Comparison of ENCODE assay signal across 21 cellular contexts in genomic region chr1:99680258-99680657, GRCh38. TPM values are rescaled to one million over a fixed set of nuclear protein-coding genes. Genes with fewer than 3 reads are reported as not detected.
DNase-seq lines count a peak whose midpoint lies in the region; ATAC-seq and TF ChIP-seq lines count a peak whose summit lies in the region.
"Had no signal": no experiment of that assay in that cellular context is flagged by ENCODE, and none has a peak within 500 bp of the region (broad histone marks: within the 10 kb centered on the region; RNA-seq: fewer than 3 reads in every experiment).

No MANE protein-coding gene starts in this region.

- ATAC-seq in heart left ventricle (no peak), Right ventricle myocardium superior (ENCODE audit: poor library complexity) (no peak), HG02642 (IDR thresholded peaks at IDR 0.05; ENCODE audit: poor library complexity, unreplicated experiment) (no peak), GM19023 (IDR thresholded peaks at IDR 0.05; ENCODE audit: unreplicated experiment) (no peak)
- ATAC-seq: activated CD8-positive, alpha-beta memory T cell treated with anti-CD3 and anti-CD28 coated beads, Interleukin-2, amount 10 ng/mL, durations not matched to agents 7 days and 5 days; CD8-positive, alpha-beta T cell; stimulated activated effector memory CD8-positive, alpha-beta T cell treated with anti-CD3 and anti-CD28 coated beads, Interleukin-12 subunit alpha, Interleukin-12 subunit beta, amount 100 ng/mL, for 72 hours had no signal

- 71 to 83% (median 79%) methylated on average over 1 of the region's 1 CpG for WGBS in heart left ventricle, 4 donors

- H3K9ac ChIP-seq in skeletal muscle satellite cell (ENCODE audit: low read depth, low read length): no peak overlapping the region

- no peak for TF ChIP-seq POLR2A in heart left ventricle (IDR thresholded peaks at IDR 0.05)

- H3K27me3 ChIP-seq in heart left ventricle (no peaks in the 10 kb centered on the region), skeletal muscle satellite cell (ENCODE audit: control insufficient read depth, insufficient read depth, low read length) (no peaks in the 10 kb centered on the region), WERI-Rb-1 (ENCODE audit: insufficient read depth, low read depth, severe bottlenecking) (no peaks in the 10 kb centered on the region)

- TF ChIP-seq CTCF in heart left ventricle (IDR thresholded peaks at IDR 0.05) (no peak), fibroblast of pulmonary artery (IDR thresholded peaks at IDR 0.05; ENCODE audit: low read length, missing control alignments) (no peak), WERI-Rb-1 (IDR thresholded peaks at IDR 0.05; ENCODE audit: low read depth, low read length) (no peak)

- H3K9me3 ChIP-seq in heart left ventricle (no peaks in the 10 kb centered on the region), skeletal muscle satellite cell (replicated peaks; ENCODE audit: low read length) (no peaks in the 10 kb centered on the region), WERI-Rb-1 (ENCODE audit: severe bottlenecking) (no peaks in the 10 kb centered on the region)
- H3K9me3 ChIP-seq: HAP-1 had no signal

- H3K4me1 ChIP-seq in heart left ventricle: peaks cover 9 to 85% (median 46%) of the 10 kb centered on the region in 12 donors
- peaks cover 34% of the 10 kb centered on the region for H3K4me1 ChIP-seq in skeletal muscle satellite cell (ENCODE audit: control insufficient read depth, insufficient read depth, low read length)
- H3K4me1 ChIP-seq: HAP-1 had no signal

- DNase-seq in heart left ventricle (no peak), Right ventricle myocardium superior (no peak), T1000 (lab: John Stamatoyannopoulos, UW) (peak; percentile 22), fibroblast of pulmonary artery (ENCODE audit: low read depth) (peak; percentile 67), WERI-Rb-1 (no peak)
- DNase-seq: activated CD4-positive, CD25-positive, alpha-beta regulatory T cell; activated CD8-positive, alpha-beta memory T cell treated with anti-CD3 and anti-CD28 coated beads, Interleukin-2, amount 10 ng/mL, durations not matched to agents 7 days and 5 days; activated gamma-delta T cell treated with Interleukin-2 at 50 U/mL for 16 hours; CD8-positive, alpha-beta T cell; DND-41; effector memory CD4-positive, alpha-beta T cell; MM.1S; NCI-H1930; small intestine; SW 1271; trophoblast cell had no signal

- H3K4me3 ChIP-seq in heart left ventricle (no peak overlapping the region), fibroblast of pulmonary artery (replicated peaks; ENCODE audit: low read depth, low read length) (no peak overlapping the region), skeletal muscle satellite cell (ENCODE audit: low read length) (no peak overlapping the region), WERI-Rb-1 (ENCODE audit: low read depth, low read length) (no peak overlapping the region)
- H3K4me3 ChIP-seq: HAP-1 had no signal

- peaks cover 0 to 85% (median 26%) of the 10 kb centered on the region in 9 donors for H3K36me3 ChIP-seq in heart left ventricle
- H3K36me3 ChIP-seq in skeletal muscle satellite cell (ENCODE audit: insufficient read depth, low read length): no peaks in the 10 kb centered on the region
- H3K36me3 ChIP-seq in WERI-Rb-1: no peaks in the 10 kb centered on the region; the same call in 1 of the 2 replicates
- H3K36me3 ChIP-seq: HAP-1 had no signal

- intact Hi-C loops in heart left ventricle (cut with DNase I) (loop anchor here in 3 of 10 donors (5.0 to 10.0 kb wide), 3 partner anchors 33 to 135 kb away; partner anchors contain the start of gene PALMD (in 1 of the 3)), Right ventricle myocardium superior (cut with DNase I) (no loop called here)

- peak overlapping the region in 8 of 12 donors; percentile 5 to 87 (median 52) for H3K27ac ChIP-seq in heart left ventricle
- H3K27ac ChIP-seq in WERI-Rb-1: no peak overlapping the region

- H3K4me2 ChIP-seq in skeletal muscle satellite cell (ENCODE audit: low read length): peak overlapping the region; percentile 8

RNA-seq across cellular contexts. Expression of gene PALMD, which starts 34.3 kb away (rescaled TPM):
- 100 to 1,000 TPM in 7 of 9 donors, 10 to 100 TPM in 2; 74.0 to 236 (median 120) TPM for total RNA-seq in heart left ventricle
- 100 to 1,000 TPM in 1 of 2 donors, 10 to 100 TPM in 1; 95.2 to 134 TPM for polyA plus RNA-seq in heart left ventricle
- total RNA-seq in Right ventricle myocardium superior: 114 TPM
- 2.0 and 3.7 TPM in 2 replicates for total RNA-seq in skeletal muscle satellite cell (2012; rRNA removed)
- total RNA-seq: activated CD8-positive, alpha-beta memory T cell treated with anti-CD3 and anti-CD28 coated beads, Interleukin-2, amount 10 ng/mL, durations not matched to agents 7 days and 5 days; CD8-positive, alpha-beta T cell had no signal

Comparison
In these comparisons a context has a peak if more than half of its experiments do, and no peak if none do; other contexts are left out.
1. DNase-seq: peak in T1000 (single experiment) and fibroblast of pulmonary artery (single experiment); none in heart left ventricle (0 of 5), Right ventricle myocardium superior (single experiment) and WERI-Rb-1 (single experiment).